In the genomic region with DNA sequence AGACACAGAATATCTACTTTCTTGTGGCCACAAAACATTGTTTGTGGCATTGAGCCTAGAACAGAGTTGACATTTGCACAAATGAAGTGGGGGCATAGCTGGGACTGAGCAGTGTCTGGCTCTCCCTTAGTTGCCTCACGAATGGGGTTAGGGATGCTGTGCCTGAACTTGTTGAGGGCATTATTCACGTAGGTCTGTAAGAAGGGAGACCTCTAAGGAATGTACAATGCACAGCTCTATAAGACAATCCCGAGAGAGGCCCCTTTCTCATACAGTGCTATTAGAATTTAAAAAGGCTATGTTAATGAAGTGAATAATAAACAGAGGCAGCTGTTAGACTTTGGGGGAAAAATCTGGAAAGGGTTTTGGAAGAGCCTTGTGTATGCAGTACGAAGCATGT, we compare ENCODE assay signal across 25 cellular contexts.
DNase-seq lines count a peak whose midpoint lies in the region; ATAC-seq and TF ChIP-seq lines count a peak whose summit lies in the region.
"Had no signal": no experiment of that assay in that cellular context is flagged by ENCODE, and none has a peak within 500 bp of the region (broad histone marks: within the 10 kb centered on the region; RNA-seq: fewer than 3 reads in every experiment).

No MANE protein-coding gene starts in this region.

- no peaks in the 10 kb centered on the region for H3K4me1 Mint-ChIP-seq in WTC11
- H3K4me1 Mint-ChIP-seq in activated T-helper 2 cell treated with anti-CD3 and anti-CD28 coated beads, Interferon-gamma antibody, Interleukin-2, Interleukin-4, amounts not matched to agents 10 μg/mL and 5 μg/mL and 100 μg/mL, durations not matched to agents 14 hours and 24 hours and 36 hours (ENCODE audit: low read depth), result no peaks in the 10 kb centered on the region
- H3K4me1 Mint-ChIP-seq: CD14-positive monocyte; CD4-positive, alpha-beta memory T cell; CD4-positive, CD25-positive, alpha-beta regulatory T cell; CD8-positive, alpha-beta memory T cell had no signal

- H3K27me3 Mint-ChIP-seq in WTC11 (ENCODE audit: low read depth), result peaks cover 62% of the 10 kb centered on the region
- H3K27me3 Mint-ChIP-seq in activated T-helper 2 cell treated with anti-CD3 and anti-CD28 coated beads, Interferon-gamma antibody, Interleukin-2, Interleukin-4, amounts not matched to agents 10 μg/mL and 5 μg/mL and 100 μg/mL, durations not matched to agents 14 hours and 24 hours and 36 hours (ENCODE audit: low read depth), result no peaks in the 10 kb centered on the region
- H3K27me3 Mint-ChIP-seq: CD4-positive, alpha-beta memory T cell; CD4-positive, CD25-positive, alpha-beta regulatory T cell; CD8-positive, alpha-beta memory T cell had no signal

- peaks cover 14% of the 10 kb centered on the region for H3K36me3 Mint-ChIP-seq in WTC11
- H3K36me3 Mint-ChIP-seq in activated T-helper 2 cell treated with anti-CD3 and anti-CD28 coated beads, Interferon-gamma antibody, Interleukin-2, Interleukin-4, amounts not matched to agents 10 μg/mL and 5 μg/mL and 100 μg/mL, durations not matched to agents 14 hours and 24 hours and 36 hours (ENCODE audit: low read depth), result no peaks in the 10 kb centered on the region
- H3K36me3 Mint-ChIP-seq: CD14-positive monocyte; CD4-positive, CD25-positive, alpha-beta regulatory T cell; CD8-positive, alpha-beta memory T cell had no signal

- no peak overlapping the region for H3K4me3 Mint-ChIP-seq in WTC11
- no peak overlapping the region for H3K4me3 Mint-ChIP-seq in activated T-helper 2 cell treated with anti-CD3 and anti-CD28 coated beads, Interferon-gamma antibody, Interleukin-2, Interleukin-4, amounts not matched to agents 10 μg/mL and 5 μg/mL and 100 μg/mL, durations not matched to agents 14 hours and 24 hours and 36 hours (ENCODE audit: low read depth)
- H3K4me3 Mint-ChIP-seq: CD14-positive monocyte; CD4-positive, alpha-beta memory T cell; CD4-positive, CD25-positive, alpha-beta regulatory T cell; CD8-positive, alpha-beta memory T cell had no signal

- CTCF ChIA-PET in WTC11 (lab: Charles Lee), result no interaction called here

- DNase-seq in WTC11 (ENCODE audit: low spot score) (no peak), epithelial cell of esophagus (ENCODE audit: low read depth) (peak; percentile 8), iPS DF 19.7 (ENCODE audit: low read depth, low spot score) (peak; percentile 7)
- no peak for DNase-seq in stimulated activated CD4-positive, alpha-beta T cell treated with anti-CD3 and anti-CD28 coated beads, Interleukin-4, amount 100 ng/mL, for 24 hours
- DNase-seq in activated T-helper 2 cell treated with anti-CD3 and anti-CD28 coated beads, Interferon-gamma antibody, Interleukin-2, Interleukin-4, amounts not matched to agents 10 μg/mL and 5 μg/mL and 100 μg/mL, durations not matched to agents 14 hours and 24 hours and 36 hours (ENCODE audit: low spot score), result no peak
- no peak for DNase-seq in stimulated activated CD4-positive, alpha-beta T cell treated with anti-CD3 and anti-CD28 coated beads, Interleukin-1b, Interleukin-23, amount 100 ng/mL, for 48 hours
- DNase-seq: 8988T; ACHN; BE2C; C1 segment of cervical spinal cord; CD4-positive, alpha-beta memory T cell; CD4-positive, CD25-positive, alpha-beta regulatory T cell; CD8-positive, alpha-beta memory T cell; COR-L47; DMS 273 treated with DMSO at 0.1 percent for 48 hours; DMS153; DMS53; DMS79; DND-41; EL; GDM1 had no signal

- peak; percentile 36 for ATAC-seq in WTC11
- no peak for ATAC-seq in GM18517 (IDR thresholded peaks at IDR 0.05; ENCODE audit: unreplicated experiment)
- ATAC-seq: GM12878 had no signal

- H3K4me3 ChIP-seq in epithelial cell of esophagus (ENCODE audit: low read length), result no peak overlapping the region
- H3K4me3 ChIP-seq: BLaER1, GM12878 had no signal

- TF ChIP-seq CTCF in WTC11 (IDR thresholded peaks at IDR 0.05) (no peak), epithelial cell of esophagus (IDR thresholded peaks at IDR 0.05; ENCODE audit: insufficient read depth, low read depth, low read length, missing control alignments) (no peak)

- POLR2A ChIA-PET in WTC11 (lab: Charles Lee), result no interaction called here

- intact Hi-C loops in activated T-helper 2 cell treated with anti-CD3 and anti-CD28 coated beads, Interferon-gamma antibody, Interleukin-2, Interleukin-4, amounts not matched to agents 10 μg/mL and 5 μg/mL and 100 μg/mL, durations not matched to agents 14 hours and 24 hours and 36 hours (cut with micrococcal nuclease), result no loop called here

- H3K27ac Mint-ChIP-seq in WTC11, result no peak overlapping the region
- H3K27ac Mint-ChIP-seq in activated T-helper 2 cell treated with anti-CD3 and anti-CD28 coated beads, Interferon-gamma antibody, Interleukin-2, Interleukin-4, amounts not matched to agents 10 μg/mL and 5 μg/mL and 100 μg/mL, durations not matched to agents 14 hours and 24 hours and 36 hours, result no peak overlapping the region
- H3K27ac Mint-ChIP-seq: CD14-positive monocyte; CD4-positive, alpha-beta memory T cell; CD4-positive, CD25-positive, alpha-beta regulatory T cell; CD8-positive, alpha-beta memory T cell had no signal

- peaks cover 40% of the 10 kb centered on the region for H3K9me3 Mint-ChIP-seq in WTC11
- H3K9me3 Mint-ChIP-seq in activated T-helper 2 cell treated with anti-CD3 and anti-CD28 coated beads, Interferon-gamma antibody, Interleukin-2, Interleukin-4, amounts not matched to agents 10 μg/mL and 5 μg/mL and 100 μg/mL, durations not matched to agents 14 hours and 24 hours and 36 hours, result peaks cover 31% of the 10 kb centered on the region

TF ChIP-seq in WTC11, 78 proteins besides CTCF, POLR2A, EP300 and RAD21:
- TF ChIP-seq TEAD1 (CRISPR knock-in tag; IDR thresholded peaks at IDR 0.05) (no peak), NR3C1 (CRISPR knock-in tag; conservative IDR thresholded peaks at IDR 0.05; ENCODE audit: low read depth) (no peak), MAX (CRISPR knock-in tag; IDR thresholded peaks at IDR 0.05) (no peak), ZNF416 (CRISPR knock-in tag; IDR thresholded peaks at IDR 0.05) (no peak), NFYB (CRISPR knock-in tag; conservative IDR thresholded peaks at IDR 0.05; ENCODE audit: low read depth) (no peak), IRF2 (CRISPR knock-in tag; IDR thresholded peaks at IDR 0.05; ENCODE audit: borderline replicate concordance, low read depth) (no peak), EMX1 (CRISPR knock-in tag; IDR thresholded peaks at IDR 0.05) (no peak), PRRX2 (CRISPR knock-in tag; IDR thresholded peaks at IDR 0.05) (no peak), ERG (CRISPR knock-in tag; IDR thresholded peaks at IDR 0.05) (no peak), ZNF232 (CRISPR knock-in tag; IDR thresholded peaks at IDR 0.05) (no peak), OVOL2 (CRISPR knock-in tag; IDR thresholded peaks at IDR 0.05; ENCODE audit: borderline replicate concordance) (no peak)
- TF ChIP-seq, protein P1, sequence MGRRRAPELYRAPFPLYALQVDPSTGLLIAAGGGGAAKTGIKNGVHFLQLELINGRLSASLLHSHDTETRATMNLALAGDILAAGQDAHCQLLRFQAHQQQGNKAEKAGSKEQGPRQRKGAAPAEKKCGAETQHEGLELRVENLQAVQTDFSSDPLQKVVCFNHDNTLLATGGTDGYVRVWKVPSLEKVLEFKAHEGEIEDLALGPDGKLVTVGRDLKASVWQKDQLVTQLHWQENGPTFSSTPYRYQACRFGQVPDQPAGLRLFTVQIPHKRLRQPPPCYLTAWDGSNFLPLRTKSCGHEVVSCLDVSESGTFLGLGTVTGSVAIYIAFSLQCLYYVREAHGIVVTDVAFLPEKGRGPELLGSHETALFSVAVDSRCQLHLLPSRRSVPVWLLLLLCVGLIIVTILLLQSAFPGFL (CRISPR knock-in tag; IDR thresholded peaks at IDR 0.05; ENCODE audit: borderline replicate concordance), result no peak
- TF ChIP-seq, protein P2, sequence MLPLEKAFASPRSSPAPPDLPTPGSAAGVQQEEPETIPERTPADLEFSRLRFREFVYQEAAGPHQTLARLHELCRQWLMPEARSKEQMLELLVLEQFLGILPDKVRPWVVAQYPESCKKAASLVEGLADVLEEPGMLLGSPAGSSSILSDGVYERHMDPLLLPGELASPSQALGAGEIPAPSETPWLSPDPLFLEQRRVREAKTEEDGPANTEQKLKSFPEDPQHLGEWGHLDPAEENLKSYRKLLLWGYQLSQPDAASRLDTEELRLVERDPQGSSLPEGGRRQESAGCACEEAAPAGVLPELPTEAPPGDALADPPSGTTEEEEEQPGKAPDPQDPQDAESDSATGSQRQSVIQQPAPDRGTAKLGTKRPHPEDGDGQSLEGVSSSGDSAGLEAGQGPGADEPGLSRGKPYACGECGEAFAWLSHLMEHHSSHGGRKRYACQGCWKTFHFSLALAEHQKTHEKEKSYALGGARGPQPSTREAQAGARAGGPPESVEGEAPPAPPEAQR (CRISPR knock-in tag; IDR thresholded peaks at IDR 0.05), result no peak
- TF ChIP-seq, protein P3, sequence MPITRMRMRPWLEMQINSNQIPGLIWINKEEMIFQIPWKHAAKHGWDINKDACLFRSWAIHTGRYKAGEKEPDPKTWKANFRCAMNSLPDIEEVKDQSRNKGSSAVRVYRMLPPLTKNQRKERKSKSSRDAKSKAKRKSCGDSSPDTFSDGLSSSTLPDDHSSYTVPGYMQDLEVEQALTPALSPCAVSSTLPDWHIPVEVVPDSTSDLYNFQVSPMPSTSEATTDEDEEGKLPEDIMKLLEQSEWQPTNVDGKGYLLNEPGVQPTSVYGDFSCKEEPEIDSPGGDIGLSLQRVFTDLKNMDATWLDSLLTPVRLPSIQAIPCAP (CRISPR knock-in tag; IDR thresholded peaks at IDR 0.05), result no peak

Comparison
In these comparisons a context has a peak if more than half of its experiments do, and no peak if none do; other contexts are left out.
1. DNase-seq: peak in epithelial cell of esophagus (single experiment) and iPS DF 19.7 (single experiment); none in WTC11 (single experiment), stimulated activated CD4-positive, alpha-beta T cell treated with anti-CD3 and anti-CD28 coated beads, Interleukin-4, amount 100 ng/mL, for 24 hours (single experiment), activated T-helper 2 cell treated with anti-CD3 and anti-CD28 coated beads, Interferon-gamma antibody, Interleukin-2, Interleukin-4, amounts not matched to agents 10 μg/mL and 5 μg/mL and 100 μg/mL, durations not matched to agents 14 hours and 24 hours and 36 hours (single experiment) and stimulated activated CD4-positive, alpha-beta T cell treated with anti-CD3 and anti-CD28 coated beads, Interleukin-1b, Interleukin-23, amount 100 ng/mL, for 48 hours (single experiment).